10 cellular contexts compared by ENCODE assay signal in genomic region chr11:8342821-8343681, GRCh38.
DNase-seq lines count a peak whose midpoint lies in the region; ATAC-seq, FAIRE-seq and TF ChIP-seq lines count a peak whose summit lies in the region.
"Had no signal": no experiment of that assay in that cellular context is flagged by ENCODE, and none has a peak within 500 bp of the region (broad histone marks: within the 10 kb centered on the region; RNA-seq: fewer than 3 reads in every experiment).

No MANE protein-coding gene starts in this region.

- no peak overlapping the region for H3K4me2 ChIP-seq in neural progenitor cell
- no peak overlapping the region for H3K4me2 ChIP-seq in HepG2 (ENCODE audit: low read depth, low read length)

- peaks cover 40% of the 10 kb centered on the region for H3K4me1 Mint-ChIP-seq in neural progenitor cell

- H3K79me2 ChIP-seq in neural progenitor cell (ENCODE audit: low read depth) (no peaks in the 10 kb centered on the region), HepG2 (ENCODE audit: insufficient read depth, low read length) (no peaks in the 10 kb centered on the region)

- in situ Hi-C loops in HepG2 (cut with HindIII; ENCODE audit: extremely low pct_ligation_motif_present, low pct_unique_long_range_greater_than_20kb), result no loop called here

- H3K4me1 ChIP-seq in neural progenitor cell (peaks cover 8% of the 10 kb centered on the region), HepG2 (ENCODE audit: insufficient read depth, low read length) (0 out of 2 replicates have a peak, but pooled peaks cover 7% of the 10 kb centered on the region)

- TF ChIP-seq CTCF in neural progenitor cell (IDR thresholded peaks at IDR 0.05) (no peak), HepG2 (CRISPR knock-in tag; IDR thresholded peaks at IDR 0.05) (no peak)

- TF ChIP-seq RAD21 in HepG2 (CRISPR knock-in tag; IDR thresholded peaks at IDR 0.05), result no peak

- no peak overlapping the region for H3K4me3 Mint-ChIP-seq in neural progenitor cell

- FAIRE-seq in HepG2 (lab: Jason Lieb, UNC), result no peak

- H3K9me3 ChIP-seq in neural progenitor cell (ENCODE audit: low read depth), result no peaks in the 10 kb centered on the region
- no peaks in the 10 kb centered on the region for H3K9me3 ChIP-seq in HepG2 (ENCODE audit: low read length)
- H3K9me3 ChIP-seq: neutrophil had no signal

- H3K36me3 Mint-ChIP-seq in neural progenitor cell, result no peaks in the 10 kb centered on the region

- H2AFZ ChIP-seq in neural progenitor cell (replicated peaks) (no peak overlapping the region), HepG2 (ENCODE audit: low read length) (no peak overlapping the region)

- H4K20me1 ChIP-seq in neural progenitor cell (ENCODE audit: low read depth) (peaks cover 5% of the 10 kb centered on the region), HepG2 (ENCODE audit: insufficient read depth, low read length) (no peaks in the 10 kb centered on the region; the same call in 1 of the 2 replicates)

- H3K9me3 Mint-ChIP-seq in neural progenitor cell, result no peaks in the 10 kb centered on the region

- CTCF ChIA-PET in HepG2 (lab: Yijun Ruan, JAX; ENCODE audit: low intra/inter-chr PET ratio, low total read pairs), result no interaction called here

- no TSS peak for BruUV-seq in HepG2 (replicated peaks; lab: Mats Ljungman, UMichigan)

- H3K27me3 ChIP-seq in neural progenitor cell, result no peaks in the 10 kb centered on the region
- H3K27me3 ChIP-seq in HepG2 (ENCODE audit: control insufficient read depth in 1 of 2, insufficient read depth in 2 of 2, low read length in 2 of 2), result peaks cover 0 to 13% of the 10 kb centered on the region in 2 experiments; a peak in 2 of 5 replicates

- WGBS in HepG2 (ENCODE audit: low lambda C conversion rate), result 47% methylated on average over 6 of the region's 18 CpGs

- peaks cover 11% of the 10 kb centered on the region for H3K27me3 Mint-ChIP-seq in neural progenitor cell (ENCODE audit: insufficient read depth, low read depth)

- H3K4me3 ChIP-seq in neural progenitor cell (no peak overlapping the region), HepG2 (replicated peaks in 1 of 3; ENCODE audit: insufficient read depth in 1 of 3, low read depth in 2 of 3, low read length in 3 of 3) (no peak overlapping the region)

- intact Hi-C loops in HepG2 (cut with micrococcal nuclease; ENCODE audit: unreplicated experiment), result no loop called here

- ATAC-seq in GM21723 (IDR thresholded peaks at IDR 0.05; ENCODE audit: unreplicated experiment), result peak; percentile 82
- ATAC-seq in HepG2, result no peak
- no peak for ATAC-seq in HG02840 (IDR thresholded peaks at IDR 0.05; ENCODE audit: low FRiP score, unreplicated experiment)

- H3K9ac ChIP-seq in neural progenitor cell (no peak overlapping the region), HepG2 (ENCODE audit: insufficient read depth, low read depth, low read length) (no peak overlapping the region)

- DNase-seq in activated CD4-positive, alpha-beta T cell treated with anti-CD3 and anti-CD28 coated beads, Interleukin-2, amount 50 U/mL, for 48 hours, result peak; percentile 8 to 16
- no peak for DNase-seq in activated CD4-positive, alpha-beta T cell treated with anti-CD3 and anti-CD28 coated beads, Interleukin-2, amount 50 U/mL, for 1 hour
- DNase-seq in HK-2 (ENCODE audit: unreplicated experiment) (peak; percentile 17), neural progenitor cell (ENCODE audit: low spot score) (no peak), iPS-NIHi7 (ENCODE audit: extremely low spot score) (no peak), HepG2 (ENCODE audit: low spot score) (no peak)
- DNase-seq: activated gamma-delta T cell treated with Interleukin-2 at 50 U/mL for 16 hours had no signal

- peak overlapping the region; percentile 66 for H3K27ac Mint-ChIP-seq in neural progenitor cell

- H3K27ac ChIP-seq in neural progenitor cell, result no peak overlapping the region
- no peak overlapping the region for H3K27ac ChIP-seq in HepG2 (ENCODE audit: extremely low read length, insufficient read depth, low read length)
- H3K27ac ChIP-seq: neutrophil had no signal

- no peak for TF ChIP-seq EP300 in HepG2 (IDR thresholded peaks at IDR 0.05; ENCODE audit: low read depth in 2 of 2, low read length in 2 of 2)
- no peak for TF ChIP-seq EP300 in HepG2 (CRISPR knock-in tag; IDR thresholded peaks at IDR 0.05; ENCODE audit: borderline replicate concordance)

- peaks cover 4% of the 10 kb centered on the region for H3F3A ChIP-seq in neural progenitor cell (ENCODE audit: low read depth)

- POLR2A ChIA-PET in HepG2 (lab: Yijun Ruan, JAX), result no interaction called here

- no peak for TF ChIP-seq POLR2A in HepG2 (IDR thresholded peaks at IDR 0.05; ENCODE audit: insufficient read depth in 1 of 2, low read depth in 2 of 2, low read length in 2 of 2)

- H3K36me3 ChIP-seq in neural progenitor cell, result no peaks in the 10 kb centered on the region
- no peaks in the 10 kb centered on the region for H3K36me3 ChIP-seq in HepG2 (replicated peaks in 1 of 2; ENCODE audit: control insufficient read depth in 1 of 2, insufficient read depth in 2 of 2, low read length in 2 of 2)
- H3K36me3 ChIP-seq: neutrophil had no signal

TF ChIP-seq in HepG2, 621 proteins besides CTCF, POLR2A, EP300 and RAD21 (continues in another document):
- no peak for TF ChIP-seq DMTF1 (CRISPR knock-in tag; IDR thresholded peaks at IDR 0.05)
- no peak for TF ChIP-seq HBP1 (CRISPR knock-in tag; IDR thresholded peaks at IDR 0.05; ENCODE audit: low read depth)
- TF ChIP-seq PBX3 (CRISPR knock-in tag; IDR thresholded peaks at IDR 0.05; ENCODE audit: borderline replicate concordance), result no peak
- TF ChIP-seq ZNF496 (CRISPR knock-in tag; IDR thresholded peaks at IDR 0.05; ENCODE audit: insufficient replicate concordance), result no peak
- TF ChIP-seq LRRFIP1 (CRISPR knock-in tag; conservative IDR thresholded peaks at IDR 0.05), result no peak
- no peak for TF ChIP-seq KMT2B (CRISPR knock-in tag; IDR thresholded peaks at IDR 0.05)
- TF ChIP-seq ZNF101 (CRISPR knock-in tag; IDR thresholded peaks at IDR 0.05; ENCODE audit: borderline replicate concordance, low read depth), result no peak
- TF ChIP-seq FOXA3 (CRISPR knock-in tag; IDR thresholded peaks at IDR 0.05), result no peak
- no peak for TF ChIP-seq MYNN (CRISPR knock-in tag; IDR thresholded peaks at IDR 0.05; ENCODE audit: low read depth)
- TF ChIP-seq ZNF792 (CRISPR knock-in tag; IDR thresholded peaks at IDR 0.05), result no peak
- no peak for TF ChIP-seq ZNF451 (CRISPR knock-in tag; IDR thresholded peaks at IDR 0.05)
- TF ChIP-seq TAF15 (IDR thresholded peaks at IDR 0.05; ENCODE audit: low read depth, low read length, poor library complexity, severe bottlenecking), result no peak
- no peak for TF ChIP-seq MED1 (CRISPR knock-in tag; IDR thresholded peaks at IDR 0.05)

Comparison
In these comparisons a context has a peak if more than half of its experiments do, and no peak if none do; other contexts are left out.
1. DNase-seq: peak in activated CD4-positive, alpha-beta T cell treated with anti-CD3 and anti-CD28 coated beads, Interleukin-2, amount 50 U/mL, for 48 hours (2 of 2) and HK-2 (single experiment); none in activated CD4-positive, alpha-beta T cell treated with anti-CD3 and anti-CD28 coated beads, Interleukin-2, amount 50 U/mL, for 1 hour (single experiment), neural progenitor cell (single experiment), iPS-NIHi7 (single experiment) and HepG2 (single experiment).